ENCODE assay signal across 9 cellular contexts in genomic region chr9:121133104-121133816, GRCh38. TPM values are rescaled to one million over a fixed set of nuclear protein-coding genes. Genes with fewer than 3 reads are reported as not detected.
A peak's percentile ranks its signal among the peaks of the same experiment; 100 is the strongest.
DNase-seq lines count a peak whose midpoint lies in the region; ATAC-seq and TF ChIP-seq lines count a peak whose summit lies in the region.
"Had no signal": no experiment of that assay in that cellular context is flagged by ENCODE, and none has a peak within 500 bp of the region (broad histone marks: within the 10 kb centered on the region; RNA-seq: fewer than 3 reads in every experiment).

No MANE protein-coding gene starts in this region.

- H3K27ac Mint-ChIP-seq in activated naive CD8-positive, alpha-beta T cell treated with anti-CD3 and anti-CD28 coated beads, Interleukin-2, amount 10 ng/mL, durations not matched to agents 7 days and 5 days: peak overlapping the region; percentile 88
- H3K27ac Mint-ChIP-seq in HFFc6: no peak overlapping the region
- H3K27ac Mint-ChIP-seq: brain had no signal

- no peak for TF ChIP-seq CTCF in HFFc6 (IDR thresholded peaks at IDR 0.05)

- ATAC-seq in activated naive CD8-positive, alpha-beta T cell treated with anti-CD3 and anti-CD28 coated beads, Interleukin-2, amount 10 ng/mL, durations not matched to agents 7 days and 5 days (ENCODE audit: low read depth): peak; percentile 100
- ATAC-seq in GM21528 (IDR thresholded peaks at IDR 0.05; ENCODE audit: low FRiP score, unreplicated experiment): no peak

- peaks cover 44% of the 10 kb centered on the region for H3K4me1 Mint-ChIP-seq in activated naive CD8-positive, alpha-beta T cell treated with anti-CD3 and anti-CD28 coated beads, Interleukin-2, amount 10 ng/mL, durations not matched to agents 7 days and 5 days
- H3K4me1 Mint-ChIP-seq in HFFc6 (ENCODE audit: low read depth): peaks cover 6% of the 10 kb centered on the region
- H3K4me1 Mint-ChIP-seq: brain had no signal

- peak; percentile 32 for DNase-seq in COR-L47 (lab: John Stamatoyannopoulos, UW)
- peak; percentile 65 for DNase-seq in T-helper 22 cell (ENCODE audit: low read depth)
- peak; percentile 76 for DNase-seq in activated naive CD8-positive, alpha-beta T cell treated with anti-CD3 and anti-CD28 coated beads, Interleukin-2, amount 10 ng/mL, durations not matched to agents 7 days and 5 days
- peak; percentile 36 for DNase-seq in stimulated activated CD4-positive, alpha-beta T cell treated with anti-CD3 and anti-CD28 coated beads, Interleukin-12 subunit alpha, Interleukin-12 subunit beta, amount 100 ng/mL, for 4 hours
- no peak for DNase-seq in GM19238 (ENCODE audit: insufficient read length, low spot score)
- DNase-seq in HFFc6: no peak
- no peak for DNase-seq in NCI-H1105 (lab: John Stamatoyannopoulos, UW)

- H3K4me3 Mint-ChIP-seq in activated naive CD8-positive, alpha-beta T cell treated with anti-CD3 and anti-CD28 coated beads, Interleukin-2, amount 10 ng/mL, durations not matched to agents 7 days and 5 days: peak overlapping the region; percentile 50
- no peak overlapping the region for H3K4me3 Mint-ChIP-seq in HFFc6
- H3K4me3 Mint-ChIP-seq: brain had no signal

- H3K9me3 Mint-ChIP-seq in activated naive CD8-positive, alpha-beta T cell treated with anti-CD3 and anti-CD28 coated beads, Interleukin-2, amount 10 ng/mL, durations not matched to agents 7 days and 5 days: peaks cover 2% of the 10 kb centered on the region
- H3K9me3 Mint-ChIP-seq in HFFc6: no peaks in the 10 kb centered on the region; the same call in none of the 2 replicates

- H3K27me3 Mint-ChIP-seq in activated naive CD8-positive, alpha-beta T cell treated with anti-CD3 and anti-CD28 coated beads, Interleukin-2, amount 10 ng/mL, durations not matched to agents 7 days and 5 days: no peaks in the 10 kb centered on the region
- no peaks in the 10 kb centered on the region; the same call in 1 of the 2 replicates for H3K27me3 Mint-ChIP-seq in HFFc6 (ENCODE audit: insufficient read depth)
- H3K27me3 Mint-ChIP-seq: brain had no signal

- POLR2A ChIA-PET in activated naive CD8-positive, alpha-beta T cell treated with anti-CD3 and anti-CD28 coated beads, Interleukin-2, amount 10 ng/mL, durations not matched to agents 7 days and 5 days (lab: Charles Lee): interaction anchor here (0.6 to 3.1 kb wide), 3 partner anchors 11 to 340 kb away, joined by 3 to 25 read pairs (median 3); partner anchors contain the start of gene FBXW2

- peaks cover 60% of the 10 kb centered on the region for H3K36me3 Mint-ChIP-seq in activated naive CD8-positive, alpha-beta T cell treated with anti-CD3 and anti-CD28 coated beads, Interleukin-2, amount 10 ng/mL, durations not matched to agents 7 days and 5 days
- H3K36me3 Mint-ChIP-seq in HFFc6 (ENCODE audit: low read depth): peaks cover 19% of the 10 kb centered on the region

RNA-seq across cellular contexts. Expression of gene CNTRL, which starts 58.5 kb away (rescaled TPM):
- total RNA-seq in activated naive CD8-positive, alpha-beta T cell treated with anti-CD3 and anti-CD28 coated beads, Interleukin-2, amount 10 ng/mL, durations not matched to agents 7 days and 5 days: 10 to 100 TPM; 92.3 to 94.6 TPM
- total RNA-seq in HFFc6 (2021; fragmentation: NEBNext Ultra II Directional; extraction: Animal tissue kit (Norgen Biotek cat#: 25700)): 10 to 100 TPM in 2 of 6 experiments, 1 to 10 TPM in 4; 3.8 to 10.4 (median 8.8) TPM

Comparison
In these comparisons a context has a peak if more than half of its experiments do, and no peak if none do; other contexts are left out.
1. DNase-seq: peak in COR-L47 (single experiment), T-helper 22 cell (single experiment), activated naive CD8-positive, alpha-beta T cell treated with anti-CD3 and anti-CD28 coated beads, Interleukin-2, amount 10 ng/mL, durations not matched to agents 7 days and 5 days (single experiment) and stimulated activated CD4-positive, alpha-beta T cell treated with anti-CD3 and anti-CD28 coated beads, Interleukin-12 subunit alpha, Interleukin-12 subunit beta, amount 100 ng/mL, for 4 hours (single experiment); none in GM19238 (single experiment), HFFc6 (single experiment) and NCI-H1105 (single experiment).
2. RNA of gene CNTRL, which starts 58.5 kb away (total RNA-seq): 92.3 to 94.6 TPM in activated naive CD8-positive, alpha-beta T cell treated with anti-CD3 and anti-CD28 coated beads, Interleukin-2, amount 10 ng/mL, durations not matched to agents 7 days and 5 days; 3.8 to 10.4 TPM in HFFc6; every median in the first group is over 4 times any median in the second.